9 cellular contexts compared by ENCODE assay signal in the genomic region with DNA sequence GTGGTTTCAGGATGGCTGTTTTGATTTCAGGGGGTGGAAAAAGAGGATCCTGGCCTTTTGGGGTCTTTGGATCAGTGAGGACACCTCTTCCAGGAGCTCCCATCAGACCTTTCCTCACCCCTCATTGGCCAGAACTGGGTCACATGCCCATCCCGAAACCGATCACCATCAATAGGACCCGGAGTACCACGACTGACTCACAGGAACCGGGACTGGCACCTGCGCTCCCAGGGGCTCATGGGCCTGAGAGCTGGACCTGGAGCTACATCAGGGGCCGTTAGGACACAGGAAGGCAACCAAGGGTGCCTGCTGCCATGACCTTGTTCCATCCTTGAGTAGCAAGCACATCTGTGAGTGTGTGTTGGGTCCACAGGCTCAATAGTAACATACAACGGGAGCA.
"Had no signal": no experiment of that assay in that cellular context is flagged by ENCODE, and none has a peak within 500 bp of the region (broad histone marks: within the 10 kb centered on the region; RNA-seq: fewer than 3 reads in every experiment).

No MANE protein-coding gene starts in this region.

- H3K4me3 Mint-ChIP-seq: H9 had no signal

- H3K27ac Mint-ChIP-seq: H9 had no signal

- H3K9ac ChIP-seq: GM23248 had no signal

- H3K27ac ChIP-seq: GM23248, HL-60 had no signal

- FAIRE-seq: H54, K562 had no signal

- ATAC-seq: K562 had no signal

- DNase-seq: GM23248, GOT3, H9, HCEC 1CT, IMR-90, KG1 had no signal

- H3K4me3 ChIP-seq: GM23248, K562 had no signal
